ENCODE assay signal across 8 cellular contexts in the genomic region with DNA sequence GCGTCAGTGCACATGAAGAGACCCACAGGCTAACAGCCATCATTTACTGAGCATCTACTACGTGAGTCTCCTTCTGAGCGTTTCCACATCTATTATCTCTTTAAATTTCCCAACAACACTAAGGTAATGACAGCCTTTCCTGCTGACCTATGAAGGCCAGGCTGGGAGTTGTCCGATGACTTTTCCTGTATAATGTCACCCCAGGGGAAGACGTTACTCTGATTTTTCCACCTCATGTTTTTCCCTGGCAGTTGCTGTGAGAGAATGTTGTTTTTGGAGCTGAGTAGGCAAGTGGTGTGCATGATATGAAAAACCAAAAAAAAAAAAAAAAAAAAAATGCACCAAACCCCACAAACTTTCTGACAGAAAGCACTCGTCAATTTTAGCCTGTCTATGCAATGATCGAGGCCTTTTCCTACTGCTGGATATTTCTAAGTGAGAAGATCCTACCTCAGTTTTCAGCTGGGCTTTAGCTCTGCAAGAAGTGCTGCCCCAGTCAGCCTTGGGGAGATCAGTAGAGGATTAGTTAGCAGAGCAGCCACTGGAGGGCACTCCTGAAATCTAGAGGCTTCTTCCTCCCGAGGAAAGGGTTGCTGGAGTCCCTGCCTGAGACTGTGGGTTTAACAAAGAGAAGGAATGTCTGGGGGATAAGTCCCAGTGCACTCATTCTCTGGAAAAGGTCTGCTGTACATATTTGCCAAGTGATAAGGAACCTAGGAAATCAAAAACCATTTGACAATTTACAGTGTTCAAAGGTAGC.
DNase-seq lines count a peak whose midpoint lies in the region; ATAC-seq and TF ChIP-seq lines count a peak whose summit lies in the region.

No MANE protein-coding gene starts in this region.

- in situ Hi-C loops in SK-MEL-5 (cut with HindIII; ENCODE audit: low pct_unique_long_range_greater_than_20kb, low sequenced_read_pairs), result no loop called here

- DNase-seq in NCI-H187 (lab: John Stamatoyannopoulos, UW), result peak; percentile 13 to 20
- no peak for DNase-seq in NCI-H187 treated with DMSO at 0.1 percent for 48 hours (lab: John Stamatoyannopoulos, UW)
- DNase-seq in LNCaP clone FGC (ENCODE audit: low read depth), result no peak
- peak; percentile 88 for DNase-seq in SK-MEL-5 (ENCODE audit: low read depth, low spot score)
- peak; percentile 85 for DNase-seq in fibroblast of the aortic adventitia (ENCODE audit: low read depth)
- DNase-seq in omental fat pad (ENCODE audit: low spot score), result no peak
- DNase-seq in cerebellum (ENCODE audit: low spot score), result no peak

- H3K4me3 ChIP-seq in LNCaP clone FGC (ENCODE audit: low read depth, low read length) (no peak overlapping the region), fibroblast of the aortic adventitia (ENCODE audit: low read depth, low read length) (no peak overlapping the region)

- TF ChIP-seq CTCF in LNCaP clone FGC (IDR thresholded peaks at IDR 0.05; ENCODE audit: control insufficient read depth, extremely low read depth, insufficient read depth) (peak; percentile 44), fibroblast of the aortic adventitia (IDR thresholded peaks at IDR 0.05; ENCODE audit: insufficient read depth, low read length) (peak; percentile 76), omental fat pad (IDR thresholded peaks at IDR 0.05) (no peak)

- ATAC-seq in GM21528 (IDR thresholded peaks at IDR 0.05; ENCODE audit: low FRiP score, unreplicated experiment) (peak; percentile 59), omental fat pad (ENCODE audit: low FRiP score) (peak; percentile 62)

Comparison
In these comparisons a context has a peak if more than half of its experiments do, and no peak if none do; other contexts are left out.
1. DNase-seq: peak in NCI-H187 (2 of 2), SK-MEL-5 (single experiment) and fibroblast of the aortic adventitia (single experiment); none in NCI-H187 treated with DMSO at 0.1 percent for 48 hours (single experiment), LNCaP clone FGC (single experiment), omental fat pad (single experiment) and cerebellum (single experiment).
2. CTCF ChIP-seq: peak in LNCaP clone FGC (single experiment) and fibroblast of the aortic adventitia (single experiment); none in omental fat pad (0 of 3).